ENCODE assay signal across 1 cellular context in genomic region chr2:230230087-230230486, GRCh38.
A peak's percentile ranks its signal among the peaks of the same experiment; 100 is the strongest.
TF ChIP-seq lines count a peak whose summit lies in the region.

No MANE protein-coding gene starts in this region.

TF ChIP-seq in K562, 482 proteins besides CTCF, POLR2A, EP300 and RAD21:
- TF ChIP-seq FOSL1 (tag; conservative IDR thresholded peaks at IDR 0.05) (no peak), TFE3 (CRISPR knock-in tag; IDR thresholded peaks at IDR 0.05) (0 out of 2 replicates have a peak, but pooled peaks have one; percentile 9)
TF ChIP-seq in K562: peak in this region for 1.
